20 cellular contexts compared by ENCODE assay signal in the genomic region with DNA sequence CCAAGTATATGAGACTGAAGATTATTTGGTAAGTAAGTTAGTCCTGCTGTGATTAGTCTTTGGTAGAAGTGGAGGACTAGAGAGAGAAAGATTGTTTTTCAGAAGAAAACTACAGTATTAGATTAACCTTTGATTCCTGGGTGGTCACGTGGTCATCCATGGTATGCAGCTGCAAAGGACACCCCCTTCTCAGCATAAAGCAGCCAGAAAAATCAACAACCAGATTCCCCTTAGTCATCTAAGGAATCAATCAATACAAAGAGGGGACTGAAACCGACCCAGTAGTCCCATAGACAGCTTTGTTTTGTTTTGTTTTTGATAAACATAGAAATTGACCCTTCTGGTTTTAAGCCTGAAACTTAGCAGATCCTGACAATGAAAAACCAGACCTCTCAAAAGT. TPM values are rescaled to one million over a fixed set of nuclear protein-coding genes. Genes with fewer than 3 reads are reported as not detected.
DNase-seq lines count a peak whose midpoint lies in the region; ATAC-seq and TF ChIP-seq lines count a peak whose summit lies in the region.
"Had no signal": no experiment of that assay in that cellular context is flagged by ENCODE, and none has a peak within 500 bp of the region (broad histone marks: within the 10 kb centered on the region; RNA-seq: fewer than 3 reads in every experiment).

No MANE protein-coding gene starts in this region.

- ATAC-seq in HG02852 (IDR thresholded peaks at IDR 0.05; ENCODE audit: unreplicated experiment) (no peak), sciatic nerve (no peak), upper lobe of left lung (ENCODE audit: low FRiP score in 2 of 2) (no peak)

- no peaks in the 10 kb centered on the region for H3K9me3 ChIP-seq in hepatocyte (ENCODE audit: low read depth)
- no peaks in the 10 kb centered on the region for H3K9me3 ChIP-seq in upper lobe of left lung
- H3K9me3 ChIP-seq: BE2C, BLaER1 had no signal

- WGBS in hepatocyte (ENCODE audit: low lambda C conversion rate, missing lambda C conversion rate): 62% methylated on average over 2 of the region's 2 CpGs
- 64 to 70% methylated on average over 2 of the region's 2 CpGs for WGBS in upper lobe of left lung, 2 donors

- TF ChIP-seq EP300 in upper lobe of left lung (IDR thresholded peaks at IDR 0.05): no peak

- no peaks in the 10 kb centered on the region for H3K27me3 ChIP-seq in hepatocyte
- no peaks in the 10 kb centered on the region for H3K27me3 ChIP-seq in upper lobe of left lung
- H3K27me3 ChIP-seq: BE2C, BLaER1 had no signal

- no peaks in the 10 kb centered on the region for H3K4me1 ChIP-seq in hepatocyte (ENCODE audit: insufficient read depth)
- H3K4me1 ChIP-seq in upper lobe of left lung: no peaks in the 10 kb centered on the region
- H3K4me1 ChIP-seq: BE2C, BLaER1 had no signal

- H3K27ac ChIP-seq in hepatocyte (peak overlapping the region; percentile 12), upper lobe of left lung (no peak overlapping the region)
- H3K27ac ChIP-seq: BLaER1 had no signal

- H2AFZ ChIP-seq in hepatocyte: no peak overlapping the region

- no peaks in the 10 kb centered on the region for H3K9me2 ChIP-seq in hepatocyte (replicated peaks; ENCODE audit: insufficient read depth)

- no peaks in the 10 kb centered on the region for H4K20me1 ChIP-seq in hepatocyte (ENCODE audit: insufficient read depth, poor library complexity, severe bottlenecking)
- H4K20me1 ChIP-seq: BLaER1 had no signal

- no peak for TF ChIP-seq POLR2A in upper lobe of left lung (IDR thresholded peaks at IDR 0.05)

- DNase-seq in HuH-7 (ENCODE audit: low spot score): peak; percentile 1
- DNase-seq in hepatocyte (ENCODE audit: low spot score): no peak
- DNase-seq in sciatic nerve (ENCODE audit: low spot score): no peak
- no peak for DNase-seq in upper lobe of left lung
- DNase-seq: 8988T; ACHN; BE2C; C1 segment of cervical spinal cord; Calu3; CD4-positive, alpha-beta memory T cell; CD4-positive, CD25-positive, alpha-beta regulatory T cell; CD8-positive, alpha-beta memory T cell; COR-L47; DMS79 treated with DMSO at 0.1 percent for 48 hours; GF-D8 had no signal

- intact Hi-C loops in sciatic nerve (cut with DNase I): no loop called here

- H3K79me2 ChIP-seq in hepatocyte: no peaks in the 10 kb centered on the region

- H3K36me3 ChIP-seq in hepatocyte (replicated peaks; ENCODE audit: insufficient read depth, low read depth) (no peaks in the 10 kb centered on the region), upper lobe of left lung (no peaks in the 10 kb centered on the region)
- H3K36me3 ChIP-seq: BE2C, BLaER1 had no signal

- H3K4me2 ChIP-seq in hepatocyte: no peak overlapping the region
- H3K4me2 ChIP-seq: BLaER1 had no signal

- no peak overlapping the region for H3K4me3 ChIP-seq in hepatocyte
- no peak overlapping the region for H3K4me3 ChIP-seq in upper lobe of left lung
- H3K4me3 ChIP-seq: BLaER1 had no signal

- TF ChIP-seq CTCF in hepatocyte (IDR thresholded peaks at IDR 0.05; ENCODE audit: poor library complexity) (no peak), upper lobe of left lung (IDR thresholded peaks at IDR 0.05) (no peak)

RNA-seq across cellular contexts. Expression of a gene that starts 30.3 kb away (rescaled TPM):
- total RNA-seq in hepatocyte (0.70 and 1.1 TPM in 2 replicates), sciatic nerve (not detected), upper lobe of left lung (under 1 TPM in 1 of 6 donors, not detected in 5; 0.61 TPM)
- 0.51 and 0.69 TPM in 2 replicates for polyA plus RNA-seq in hepatocyte
- total RNA-seq: A673; Calu3; CD4-positive, alpha-beta memory T cell; CD4-positive, CD25-positive, alpha-beta regulatory T cell; CD8-positive, alpha-beta memory T cell had no signal
- polyA plus RNA-seq: AG04450; CD14-positive monocyte; CD4-positive, alpha-beta memory T cell; CD4-positive, CD25-positive, alpha-beta regulatory T cell; CD8-positive, alpha-beta memory T cell had no signal
